ENCODE assay signal across 14 cellular contexts in genomic region chr22:25900880-25901279, GRCh38.
DNase-seq lines count a peak whose midpoint lies in the region; FAIRE-seq and TF ChIP-seq lines count a peak whose summit lies in the region.
"Had no signal": no experiment of that assay in that cellular context is flagged by ENCODE, and none has a peak within 500 bp of the region (broad histone marks: within the 10 kb centered on the region; RNA-seq: fewer than 3 reads in every experiment).

No MANE protein-coding gene starts in this region.

- FAIRE-seq in GM12892 (lab: Jason Lieb, UNC), result peak; percentile 24
- no peak for FAIRE-seq in D721Med (lab: Jason Lieb, UNC)

- DNase-seq in GM12892 (ENCODE audit: insufficient read length), result no peak
- DNase-seq in M059J (ENCODE audit: low read depth), result peak; percentile 4
- DNase-seq in erythroblast (lab: John Stamatoyannopoulos, UW), result peak; percentile 4 to 11
- DNase-seq in nucleus accumbens (lab: John Stamatoyannopoulos, UW), result peak in 49 of 56 donors; percentile 8 to 87 (median 58)
- DNase-seq in stimulated activated CD4-positive, alpha-beta T cell treated with anti-CD3 and anti-CD28 coated beads, Interleukin-1b, Interleukin-23, amount 100 ng/mL, for 48 hours, result no peak
- no peak for DNase-seq in activated CD8-positive, alpha-beta memory T cell treated with anti-CD3 and anti-CD28 coated beads, Interleukin-2, amount 50 U/mL, for 48 hours
- DNase-seq in D721Med (ENCODE audit: insufficient read length, low spot score), result no peak
- no peak for DNase-seq in MV-4-11 (lab: John Stamatoyannopoulos, UW)
- DNase-seq: activated naive CD4-positive, alpha-beta T cell treated with Interleukin-2 at 50 U/mL for 16 hours; body of pancreas; esophagus squamous epithelium; KG1; NCI-H1694; NCI-H748 treated with DMSO at 0.1 percent for 48 hours had no signal

- no peak for TF ChIP-seq CTCF in D721Med (IDR thresholded peaks at IDR 0.05; ENCODE audit: insufficient read depth, missing control alignments)

- no peak for TF ChIP-seq POLR2A in GM12892 (IDR thresholded peaks at IDR 0.05; ENCODE audit: low read depth, low read length)
- TF ChIP-seq POLR2A in erythroblast (IDR thresholded peaks at IDR 0.05; ENCODE audit: low read length), result no peak

Comparison
In these comparisons a context has a peak if more than half of its experiments do, and no peak if none do; other contexts are left out.
1. DNase-seq: peak in M059J (single experiment), erythroblast (2 of 2) and nucleus accumbens (49 of 56); none in GM12892 (single experiment), stimulated activated CD4-positive, alpha-beta T cell treated with anti-CD3 and anti-CD28 coated beads, Interleukin-1b, Interleukin-23, amount 100 ng/mL, for 48 hours (single experiment), activated CD8-positive, alpha-beta memory T cell treated with anti-CD3 and anti-CD28 coated beads, Interleukin-2, amount 50 U/mL, for 48 hours (single experiment), D721Med (single experiment) and MV-4-11 (single experiment).